In genomic region chr9:34559616-34560546, GRCh38 we compare ENCODE assay signal across 9 cellular contexts. TPM values are rescaled to one million over a fixed set of nuclear protein-coding genes. Genes with fewer than 3 reads are reported as not detected.
DNase-seq lines count a peak whose midpoint lies in the region; ATAC-seq, FAIRE-seq and TF ChIP-seq lines count a peak whose summit lies in the region.
"Had no signal": no experiment of that assay in that cellular context is flagged by ENCODE, and none has a peak within 500 bp of the region (broad histone marks: within the 10 kb centered on the region; RNA-seq: fewer than 3 reads in every experiment).

No MANE protein-coding gene starts in this region.

- H3K27ac ChIP-seq in WERI-Rb-1 (peak overlapping the region; percentile 86), cardiac muscle cell (peak overlapping the region; percentile 81), psoas muscle (peak overlapping the region; percentile 96), Karpas-422 (ENCODE audit: low read length) (no peak overlapping the region)

- no peaks in the 10 kb centered on the region for H4K20me1 ChIP-seq in Karpas-422 (ENCODE audit: insufficient read depth, low read depth, low read length)

- no peaks in the 10 kb centered on the region for H3K79me2 ChIP-seq in Karpas-422 (ENCODE audit: low read length)

- H3K36me3 ChIP-seq in WERI-Rb-1 (peaks cover 28% of the 10 kb centered on the region), cardiac muscle cell (no peaks in the 10 kb centered on the region), psoas muscle (ENCODE audit: insufficient read depth in 1 of 2, low read depth in 1 of 2) (peaks cover 0 to 27% of the 10 kb centered on the region in 2 donors), Karpas-422 (ENCODE audit: insufficient read depth, low read length) (no peaks in the 10 kb centered on the region)

- peak; percentile 65 to 75 (median 69) for ATAC-seq in psoas muscle

- H3K4me3 ChIP-seq in WERI-Rb-1 (ENCODE audit: low read depth, low read length) (peak overlapping the region; percentile 30), cardiac muscle cell (no peak overlapping the region), psoas muscle (peak overlapping the region; percentile 50), Karpas-422 (ENCODE audit: low read length) (no peak overlapping the region)

- no peaks in the 10 kb centered on the region for H3K9me2 ChIP-seq in Karpas-422 (replicated peaks; ENCODE audit: insufficient read depth, low read length)

- H3K9ac ChIP-seq in Karpas-422 (ENCODE audit: low read length), result no peak overlapping the region

- peaks cover 48% of the 10 kb centered on the region for H3K4me1 ChIP-seq in cardiac muscle cell (ENCODE audit: low read depth)
- H3K4me1 ChIP-seq in psoas muscle, result peaks cover 60% of the 10 kb centered on the region
- H3K4me1 ChIP-seq in Karpas-422 (ENCODE audit: low read length), result no peaks in the 10 kb centered on the region

- H3K4me2 ChIP-seq in Karpas-422 (ENCODE audit: low read depth, low read length, poor library complexity, severe bottlenecking), result no peak overlapping the region

- no peaks in the 10 kb centered on the region for H3K9me3 ChIP-seq in WERI-Rb-1 (ENCODE audit: severe bottlenecking)
- no peaks in the 10 kb centered on the region for H3K9me3 ChIP-seq in cardiac muscle cell (ENCODE audit: low read depth)
- no peaks in the 10 kb centered on the region for H3K9me3 ChIP-seq in psoas muscle
- H3K9me3 ChIP-seq in Karpas-422 (ENCODE audit: low read length), result peaks cover 6% of the 10 kb centered on the region; the same call in 1 of the 2 replicates

- TF ChIP-seq CTCF in WERI-Rb-1 (IDR thresholded peaks at IDR 0.05; ENCODE audit: low read depth, low read length) (no peak), cardiac muscle cell (IDR thresholded peaks at IDR 0.05; ENCODE audit: low read depth, low read length) (no peak), psoas muscle (IDR thresholded peaks at IDR 0.05) (no peak)

- 4 to 11% (median 10%) methylated on average over 17 to 21 of the region's 21 CpGs for WGBS in psoas muscle, 3 donors

- peak; percentile 46 for FAIRE-seq in GM12892 (lab: Jason Lieb, UNC)

- DNase-seq in GM12892 (ENCODE audit: insufficient read length), result no peak
- peak; percentile 79 for DNase-seq in WERI-Rb-1
- peak in 1 of 2 donors; percentile 84 for DNase-seq in cardiac muscle cell (ENCODE audit: low read depth in 1 of 2, low spot score in 1 of 2)
- peak; percentile 76 to 91 for DNase-seq in psoas muscle
- DNase-seq in NCI-H2081 treated with DMSO at 0.1 percent for 48 hours (lab: John Stamatoyannopoulos, UW), result no peak
- no peak for DNase-seq in SHP77 (lab: John Stamatoyannopoulos, UW)
- no peak for DNase-seq in activated CD4-positive, alpha-beta T cell treated with anti-CD3 and anti-CD28 coated beads for 4 hours
- no peak for DNase-seq in Karpas-422

- no peak overlapping the region for H2AFZ ChIP-seq in Karpas-422 (ENCODE audit: low read length)

- intact Hi-C loops in psoas muscle (cut with DNase I), result no loop called here

- no peak for TF ChIP-seq POLR2A in GM12892 (IDR thresholded peaks at IDR 0.05; ENCODE audit: low read depth, low read length)

- H3K27me3 ChIP-seq in WERI-Rb-1 (ENCODE audit: insufficient read depth, low read depth, severe bottlenecking) (no peaks in the 10 kb centered on the region), cardiac muscle cell (no peaks in the 10 kb centered on the region), psoas muscle (ENCODE audit: insufficient read depth in 3 of 3, low read length in 2 of 3) (no peaks in the 10 kb centered on the region), Karpas-422 (ENCODE audit: low read length) (no peaks in the 10 kb centered on the region)

RNA-seq across cellular contexts. Expression of gene CNTFR, which starts 29.6 kb away (rescaled TPM):
- not detected for polyA plus RNA-seq in GM12892 (2012; ENCODE audit: missing spikeins)
- total RNA-seq in cardiac muscle cell (23.1 and 29.8 TPM in 2 replicates), psoas muscle (10 to 100 TPM; 32.3 to 85.1 (median 54.7) TPM)
- polyA plus RNA-seq in cardiac muscle cell (15.5 and 22.4 TPM in 2 replicates), psoas muscle (10 to 100 TPM; 59.9 to 97.4 (median 64.4) TPM)
- total RNA-seq in Karpas-422 (2014; rRNA removed; shearing (Covaris generic); ENCODE audit: low replicate concordance), result not detected in 2 replicates
- total RNA-seq: mononuclear cell had no signal

RNA-seq across cellular contexts. Expression of gene ENHO, which starts 37.1 kb away (rescaled TPM):
- not detected for polyA plus RNA-seq in GM12892 (2012; ENCODE audit: missing spikeins)
- total RNA-seq in cardiac muscle cell (3.9 and 7.6 TPM in 2 replicates), psoas muscle (under 1 TPM in 3 of 4 donors, not detected in 1; 0.20 to 0.64 (median 0.26) TPM)
- polyA plus RNA-seq in cardiac muscle cell (8.7 and 13.1 TPM in 2 replicates), psoas muscle (1 to 10 TPM in 1 of 3 donors, under 1 TPM in 2; 0.35 to 1.2 (median 0.39) TPM)
- total RNA-seq in Karpas-422 (2014; rRNA removed; shearing (Covaris generic); ENCODE audit: low replicate concordance), result 14.1 and 16.0 TPM in 2 replicates

RNA-seq across cellular contexts. Expression of gene RPP25L, which starts 52.0 kb away (rescaled TPM):
- 20.2 TPM for polyA plus RNA-seq in GM12892 (2012; ENCODE audit: missing spikeins)
- total RNA-seq in cardiac muscle cell (68.4 and 71.6 TPM in 2 replicates), psoas muscle (10 to 100 TPM; 63.1 to 84.7 (median 68.3) TPM)
- polyA plus RNA-seq in cardiac muscle cell (84.3 and 89.4 TPM in 2 replicates), psoas muscle (100 to 1,000 TPM in 1 of 3 donors, 10 to 100 TPM in 2; 58.5 to 124 (median 70.1) TPM)
- total RNA-seq in Karpas-422 (2014; rRNA removed; shearing (Covaris generic); ENCODE audit: low replicate concordance), result 40.3 and 62.0 TPM in 2 replicates

Comparison
In these comparisons a context has a peak if more than half of its experiments do, and no peak if none do; other contexts are left out.
1. DNase-seq: peak in WERI-Rb-1 (single experiment) and psoas muscle (2 of 2); none in GM12892 (single experiment), NCI-H2081 treated with DMSO at 0.1 percent for 48 hours (single experiment), SHP77 (0 of 2), activated CD4-positive, alpha-beta T cell treated with anti-CD3 and anti-CD28 coated beads for 4 hours (0 of 2) and Karpas-422 (single experiment).
2. H3K4me3 ChIP-seq: peak in WERI-Rb-1 (single experiment) and psoas muscle (single experiment); none in cardiac muscle cell (single experiment) and Karpas-422 (single experiment).
3. RNA of gene CNTFR, which starts 29.6 kb away (total RNA-seq): 32.3 to 85.1 TPM in psoas muscle and 23.1 to 29.8 TPM in cardiac muscle cell; not detected in Karpas-422; every median in the first group is over 10 times any median in the second.